In genomic region chr1:11730429-11730861, GRCh38 we compare ENCODE assay signal across 8 cellular contexts. TPM values are rescaled to one million over a fixed set of nuclear protein-coding genes. Genes with fewer than 3 reads are reported as not detected.
DNase-seq lines count a peak whose midpoint lies in the region; ATAC-seq and TF ChIP-seq lines count a peak whose summit lies in the region.

No MANE protein-coding gene starts in this region.

- no peak for TF ChIP-seq CTCF in PC-3 (conservative IDR thresholded peaks at IDR 0.05; ENCODE audit: low read depth, low read length)
- no peak for TF ChIP-seq CTCF in natural killer cell (IDR thresholded peaks at IDR 0.05)

- H3K27me3 ChIP-seq in GM23248 (replicated peaks; ENCODE audit: insufficient read depth) (no peaks in the 10 kb centered on the region), PC-3 (ENCODE audit: low read length) (no peaks in the 10 kb centered on the region)

- CTCF ChIA-PET in PC-3 (lab: Charles Lee): interaction anchor here (0.7 kb wide), 1 partner anchor 61 kb away, joined by 3 read pairs; no protein-coding TSS in a partner anchor

- H3K36me3 ChIP-seq in GM23248 (ENCODE audit: low read depth): no peaks in the 10 kb centered on the region
- H3K36me3 ChIP-seq in PC-3 (ENCODE audit: low read depth, low read length): no peaks in the 10 kb centered on the region

- intact Hi-C loops in PC-3 (cut with micrococcal nuclease) (no loop called here), natural killer cell (cut with micrococcal nuclease) (loop anchor here (1.0 to 10.0 kb wide), 2 partner anchors 37 to 466 kb away; partner anchors contain the start of gene MTOR)

- no peaks in the 10 kb centered on the region for H3K27me3 Mint-ChIP-seq in central memory CD8-positive, alpha-beta T cell
- H3K27me3 Mint-ChIP-seq in natural killer cell (ENCODE audit: low read depth in 2 of 2): no peaks in the 10 kb centered on the region

- peaks cover 32% of the 10 kb centered on the region for H3K4me1 Mint-ChIP-seq in central memory CD8-positive, alpha-beta T cell
- H3K4me1 Mint-ChIP-seq in natural killer cell: peaks cover 39 to 42% of the 10 kb centered on the region in 2 donors

- H3K4me3 Mint-ChIP-seq in central memory CD8-positive, alpha-beta T cell: peak overlapping the region; percentile 76
- H3K4me3 Mint-ChIP-seq in natural killer cell: peak overlapping the region; percentile 91

- peaks cover 18% of the 10 kb centered on the region for H3K4me1 ChIP-seq in GM23248 (ENCODE audit: insufficient read depth)
- H3K4me1 ChIP-seq in PC-3 (ENCODE audit: insufficient read depth, low read length): peaks cover 7% of the 10 kb centered on the region; the same call in 1 of the 2 replicates

- H3K36me3 Mint-ChIP-seq in central memory CD8-positive, alpha-beta T cell (ENCODE audit: insufficient read depth): peaks cover 3% of the 10 kb centered on the region
- no peaks in the 10 kb centered on the region for H3K36me3 Mint-ChIP-seq in natural killer cell

- H3K9me3 Mint-ChIP-seq in central memory CD8-positive, alpha-beta T cell: no peaks in the 10 kb centered on the region
- no peaks in the 10 kb centered on the region for H3K9me3 Mint-ChIP-seq in natural killer cell

- in situ Hi-C loops in GM23248 (cut with MboI): no loop called here

- H3K9ac ChIP-seq in GM23248: peak overlapping the region; percentile 56
- no peak overlapping the region for H3K9ac ChIP-seq in PC-3 (ENCODE audit: low read length)

- peak overlapping the region; percentile 50 for H3K27ac ChIP-seq in GM23248
- peak overlapping the region; percentile 40; the same call in 1 of the 2 replicates for H3K27ac ChIP-seq in PC-3 (ENCODE audit: low read length)

- ATAC-seq in PC-3 (peak; percentile 66), natural killer cell (peak; percentile 84 to 91 (median 90)), GM21723 (IDR thresholded peaks at IDR 0.05; ENCODE audit: unreplicated experiment) (no peak), HG02852 (IDR thresholded peaks at IDR 0.05; ENCODE audit: unreplicated experiment) (no peak), GM21390 (IDR thresholded peaks at IDR 0.05; ENCODE audit: unreplicated experiment) (no peak), GM18861 (IDR thresholded peaks at IDR 0.05; ENCODE audit: unreplicated experiment) (no peak)
- peak; percentile 87 for ATAC-seq in central memory CD8-positive, alpha-beta T cell (replicated peaks; ENCODE audit: extremely low read depth, poor library complexity, severe bottlenecking)

- no TSS peak for BruUV-seq in PC-3 (replicated peaks; lab: Mats Ljungman, UMichigan)

- H3K79me2 ChIP-seq in GM23248 (ENCODE audit: insufficient read depth) (no peaks in the 10 kb centered on the region), PC-3 (ENCODE audit: low read length) (no peaks in the 10 kb centered on the region)

- peak overlapping the region; percentile 5 for H3K27ac Mint-ChIP-seq in central memory CD8-positive, alpha-beta T cell (ENCODE audit: low read depth)
- peak overlapping the region; percentile 88 to 95 for H3K27ac Mint-ChIP-seq in natural killer cell

- H4K20me1 ChIP-seq in GM23248 (ENCODE audit: insufficient read depth) (no peaks in the 10 kb centered on the region), PC-3 (ENCODE audit: low read length) (no peaks in the 10 kb centered on the region)

- no peaks in the 10 kb centered on the region for H3K9me3 ChIP-seq in GM23248 (ENCODE audit: low read depth)
- H3K9me3 ChIP-seq in PC-3 (ENCODE audit: low read length): no peaks in the 10 kb centered on the region

- peak; percentile 77 for DNase-seq in GM23248
- peak; percentile 31 for DNase-seq in PC-3
- DNase-seq in central memory CD8-positive, alpha-beta T cell (ENCODE audit: low spot score in 2 of 2): peak in 1 of 2 donors; percentile 24
- no peak for DNase-seq in natural killer cell

- 7 to 9% methylated on average over 4 of the region's 4 CpGs for WGBS in GM23248 (ENCODE audit: low coverage in 1 of 2, low lambda C conversion rate in 2 of 2, missing lambda C conversion rate in 2 of 2), 2 experiments

- H3K4me2 ChIP-seq in GM23248 (ENCODE audit: unreplicated experiment) (peak overlapping the region; percentile 32), PC-3 (ENCODE audit: low read length) (peak overlapping the region; percentile 47)

- POLR2A ChIA-PET in PC-3 (lab: Charles Lee; ENCODE audit: unreplicated experiment): no interaction called here

- H3K9me2 ChIP-seq in GM23248 (ENCODE audit: insufficient read depth): no peaks in the 10 kb centered on the region
- H3K9me2 ChIP-seq in PC-3 (replicated peaks; ENCODE audit: low read length): no peaks in the 10 kb centered on the region

- H3K4me3 ChIP-seq in GM23248 (peak overlapping the region; percentile 52), PC-3 (ENCODE audit: low read length) (no peak overlapping the region)

- H2AFZ ChIP-seq in GM23248: peak overlapping the region; percentile 92
- H2AFZ ChIP-seq in PC-3 (ENCODE audit: low read length): peak overlapping the region; percentile 73

- H3F3A ChIP-seq in GM23248 (ENCODE audit: insufficient read depth) (peaks cover 8% of the 10 kb centered on the region), PC-3 (ENCODE audit: low read length, unreplicated experiment) (no peaks in the 10 kb centered on the region)

RNA-seq across cellular contexts. Expression of gene AGTRAP, which starts 5.5 kb away (rescaled TPM):
- 86.8 and 113 TPM in 2 replicates for total RNA-seq in GM23248 (2014; rRNA removed; shearing (Covaris generic))
- 121 TPM in 2 replicates for polyA plus RNA-seq in GM23248 (2016; fragmentation: Nextera tagmentation; extraction: Ambion mirVana)
- total RNA-seq in PC-3 (2014; rRNA removed): 73.5 and 76.7 TPM in 2 replicates
- total RNA-seq in natural killer cell: 100 to 1,000 TPM in 2 of 3 donors, 10 to 100 TPM in 1; 94.6 to 122 (median 104) TPM

RNA-seq across cellular contexts. Expression of gene C1orf167, which starts 31.5 kb away (rescaled TPM):
- not detected in 2 replicates for total RNA-seq in GM23248 (2014; rRNA removed; shearing (Covaris generic))
- polyA plus RNA-seq in GM23248 (2016; fragmentation: Nextera tagmentation; extraction: Ambion mirVana): 0.43 TPM in 1 of 2 replicates, not detected in the other
- total RNA-seq in PC-3 (2014; rRNA removed): not detected in 2 replicates
- under 1 TPM in 1 of 3 donors, not detected in 2; 0.15 TPM for total RNA-seq in natural killer cell

RNA-seq across cellular contexts. Expression of gene DRAXIN, which starts 38.9 kb away (rescaled TPM):
- total RNA-seq in GM23248 (2014; rRNA removed; shearing (Covaris generic)): 0.11 TPM in 1 of 2 replicates, not detected in the other
- polyA plus RNA-seq in GM23248 (2016; fragmentation: Nextera tagmentation; extraction: Ambion mirVana): 0.04 and 0.06 TPM in 2 replicates
- 0.07 TPM in 1 of 2 replicates, not detected in the other for total RNA-seq in PC-3 (2014; rRNA removed)
- 10 to 100 TPM; 10.9 to 24.9 (median 12.1) TPM for total RNA-seq in natural killer cell

RNA-seq across cellular contexts. Expression of gene MAD2L2, which starts 49.5 kb away (rescaled TPM):
- total RNA-seq in GM23248 (2014; rRNA removed; shearing (Covaris generic)): 54.5 and 61.2 TPM in 2 replicates
- 67.8 and 70.6 TPM in 2 replicates for polyA plus RNA-seq in GM23248 (2016; fragmentation: Nextera tagmentation; extraction: Ambion mirVana)
- 127 and 139 TPM in 2 replicates for total RNA-seq in PC-3 (2014; rRNA removed)
- total RNA-seq in natural killer cell: 10 to 100 TPM; 50.6 to 66.0 (median 60.4) TPM

Comparison
In these comparisons a context has a peak if more than half of its experiments do, and no peak if none do; other contexts are left out.
1. ATAC-seq: peak in PC-3 (single experiment), central memory CD8-positive, alpha-beta T cell (single experiment) and natural killer cell (3 of 3); none in GM21723 (single experiment), HG02852 (single experiment), GM21390 (single experiment) and GM18861 (single experiment).
2. RNA of gene DRAXIN, which starts 38.9 kb away (total RNA-seq): 10.9 to 24.9 TPM in natural killer cell; 0.11 TPM in GM23248 and 0.07 TPM in PC-3; every median in the first group is over 10 times any median in the second.